ENCODE assay signal across 36 cellular contexts in the genomic region with DNA sequence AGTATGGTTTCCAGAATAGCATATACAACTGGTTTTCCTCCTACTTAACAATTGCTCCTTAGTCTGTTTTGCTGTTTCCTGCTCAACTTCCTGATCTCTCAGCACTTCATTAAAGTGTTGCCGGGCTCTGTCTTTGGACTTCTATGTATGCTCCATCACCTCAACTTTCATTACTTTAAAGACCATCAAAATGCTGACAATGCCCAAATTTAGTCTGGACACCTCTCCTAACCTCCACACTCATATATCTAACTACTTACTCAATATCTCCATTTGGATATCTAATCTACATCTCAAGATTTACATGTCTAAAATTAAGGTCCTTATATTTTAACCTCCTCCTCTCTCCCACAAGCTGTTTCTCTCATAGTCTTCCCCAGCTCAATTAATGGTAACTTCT. TPM values are rescaled to one million over a fixed set of nuclear protein-coding genes. Genes with fewer than 3 reads are reported as not detected.
"Had no signal": no experiment of that assay in that cellular context is flagged by ENCODE, and none has a peak within 500 bp of the region (broad histone marks: within the 10 kb centered on the region; RNA-seq: fewer than 3 reads in every experiment).

No MANE protein-coding gene starts in this region.

- DNase-seq: Karpas-422, MG63, MM.1S, MV-4-11, NCI-H1048, NCI-H1092, NCI-H1092 treated with DMSO at 0.1 percent for 48 hours, NCI-H1105, NCI-H1105 treated with DMSO at 0.1 percent for 48 hours, NCI-H1417, NCI-H1417 treated with DMSO at 0.1 percent for 48 hours, NCI-H1436, NCI-H1436 treated with DMSO at 0.1 percent for 48 hours, NCI-H146, NCI-H1694, NCI-H1694 treated with DMSO at 0.1 percent for 48 hours, NCI-H187, NCI-H187 treated with DMSO at 0.1 percent for 48 hours, NCI-H1930, NCI-H2029, NCI-H2029 treated with DMSO at 0.1 percent for 48 hours, NCI-H2081, NCI-H2081 treated with DMSO at 0.1 percent for 48 hours, NCI-H2107, NCI-H2171, NCI-H2171 treated with DMSO at 0.1 percent for 48 hours, NCI-H2227 treated with DMSO at 0.1 percent for 48 hours, NCI-H226, NCI-H345, NCI-H446, NCI-H446 treated with DMSO at 0.1 percent for 48 hours, NCI-H510A, NCI-H510A treated with DMSO at 0.1 percent for 48 hours, NCI-H524 had no signal

- H3K4me3 ChIP-seq: MG63 had no signal

- H3K27me3 ChIP-seq: MG63 had no signal

- H3K36me3 ChIP-seq: MG63 had no signal

RNA-seq across cellular contexts. Expression of a gene that starts 54.4 kb away (rescaled TPM):
- total RNA-seq: MCF 10A, NCI-H460 had no signal
